20 cellular contexts compared by ENCODE assay signal in genomic region chr1:238658766-238659165, GRCh38.
DNase-seq lines count a peak whose midpoint lies in the region; ATAC-seq lines count a peak whose summit lies in the region.
"Had no signal": no experiment of that assay in that cellular context is flagged by ENCODE, and none has a peak within 500 bp of the region (broad histone marks: within the 10 kb centered on the region; RNA-seq: fewer than 3 reads in every experiment).

No MANE protein-coding gene starts in this region.

- DNase-seq in HT1080 (ENCODE audit: low read depth), result peak; percentile 16
- peak; percentile 93 for DNase-seq in amniotic epithelial cell (ENCODE audit: low read depth)
- peak; percentile 81 for DNase-seq in iris pigment epithelial cell (ENCODE audit: low read depth)
- no peak for DNase-seq in NCI-H1417 treated with DMSO at 0.1 percent for 48 hours (lab: John Stamatoyannopoulos, UW)
- no peak for DNase-seq in HPDE6-E6E7 (ENCODE audit: extremely low spot score)
- no peak for DNase-seq in stimulated activated naive B cell treated with anti-CD40 and anti-IgM and Interleukin-4, amounts not matched to agents 10 μg/mL and 1 μg/mL and 100 μg/mL, for 72 hours
- DNase-seq: activated CD4-positive, alpha-beta T cell treated with anti-CD3 and anti-CD28 coated beads, Interleukin-2, amount 50 U/mL, for 1 hour; activated naive CD8-positive, alpha-beta T cell treated with anti-CD3 and anti-CD28 coated beads, Interleukin-2, amount 10 ng/mL, durations not matched to agents 7 days and 5 days; activated T-cell treated with anti-CD3 and anti-CD28 coated beads, Interleukin-2, amount 50 U/mL, for 4 hours; CD4-positive, alpha-beta memory T cell; GDM1; islet precursor cell; Kasumi-1; midbrain; NCI-H1436 treated with DMSO at 0.1 percent for 48 hours; NCI-H446 treated with DMSO at 0.1 percent for 48 hours had no signal

- H3K4me1 Mint-ChIP-seq in stimulated activated naive B cell treated with anti-CD40 and anti-IgM and Interleukin-4, amounts not matched to agents 10 μg/mL and 1 μg/mL and 100 μg/mL, for 72 hours, result no peaks in the 10 kb centered on the region
- H3K4me1 Mint-ChIP-seq: activated naive CD8-positive, alpha-beta T cell treated with anti-CD3 and anti-CD28 coated beads, Interleukin-2, amount 10 ng/mL, durations not matched to agents 7 days and 5 days; CD4-positive, alpha-beta memory T cell had no signal

- H3K4me3 ChIP-seq in ACC112 (ENCODE audit: low read depth, low read length), result peak overlapping the region; percentile 11; the same call in 1 of the 2 replicates
- H3K4me3 ChIP-seq: skin epidermis had no signal

- H3K79me2 ChIP-seq in ACC112 (ENCODE audit: control insufficient read depth, insufficient read depth, low read length, unreplicated experiment), result no peaks in the 10 kb centered on the region

- H3K36me3 ChIP-seq in ACC112 (ENCODE audit: insufficient read depth, low read length), result no peaks in the 10 kb centered on the region

- no peak for ATAC-seq in GM18498 (IDR thresholded peaks at IDR 0.05; ENCODE audit: unreplicated experiment)
- no peak for ATAC-seq in stimulated activated naive B cell treated with anti-CD40 and anti-IgM and Interleukin-4, amounts not matched to agents 10 μg/mL and 1 μg/mL and 100 μg/mL, for 72 hours (replicated peaks)
- ATAC-seq: activated T-cell treated with anti-CD3 and anti-CD28 coated beads, Interleukin-2, amount 50 U/mL, for 4 hours had no signal

- H3K27me3 ChIP-seq in ACC112 (ENCODE audit: insufficient read depth, low read length), result no peaks in the 10 kb centered on the region

- H2AFZ ChIP-seq in ACC112 (ENCODE audit: low read length, unreplicated experiment), result no peak overlapping the region

- H3K27ac ChIP-seq in ACC112 (ENCODE audit: low read depth, low read length), result peak overlapping the region; percentile 67
- H3K27ac ChIP-seq: skin epidermis had no signal

- no peak overlapping the region for H3K4me3 Mint-ChIP-seq in stimulated activated naive B cell treated with anti-CD40 and anti-IgM and Interleukin-4, amounts not matched to agents 10 μg/mL and 1 μg/mL and 100 μg/mL, for 72 hours
- H3K4me3 Mint-ChIP-seq: activated naive CD8-positive, alpha-beta T cell treated with anti-CD3 and anti-CD28 coated beads, Interleukin-2, amount 10 ng/mL, durations not matched to agents 7 days and 5 days; activated T-cell treated with anti-CD3 and anti-CD28 coated beads, Interleukin-2, amount 50 U/mL, for 4 hours; CD4-positive, alpha-beta memory T cell; type B pancreatic cell had no signal

- no peak overlapping the region for H3K27ac Mint-ChIP-seq in stimulated activated naive B cell treated with anti-CD40 and anti-IgM and Interleukin-4, amounts not matched to agents 10 μg/mL and 1 μg/mL and 100 μg/mL, for 72 hours
- H3K27ac Mint-ChIP-seq: activated naive CD8-positive, alpha-beta T cell treated with anti-CD3 and anti-CD28 coated beads, Interleukin-2, amount 10 ng/mL, durations not matched to agents 7 days and 5 days; CD4-positive, alpha-beta memory T cell; type B pancreatic cell had no signal

- H3K27me3 Mint-ChIP-seq in stimulated activated naive B cell treated with anti-CD40 and anti-IgM and Interleukin-4, amounts not matched to agents 10 μg/mL and 1 μg/mL and 100 μg/mL, for 72 hours, result no peaks in the 10 kb centered on the region
- H3K27me3 Mint-ChIP-seq: activated naive CD8-positive, alpha-beta T cell treated with anti-CD3 and anti-CD28 coated beads, Interleukin-2, amount 10 ng/mL, durations not matched to agents 7 days and 5 days; CD4-positive, alpha-beta memory T cell; type B pancreatic cell had no signal

- no peaks in the 10 kb centered on the region for H3K36me3 Mint-ChIP-seq in stimulated activated naive B cell treated with anti-CD40 and anti-IgM and Interleukin-4, amounts not matched to agents 10 μg/mL and 1 μg/mL and 100 μg/mL, for 72 hours
- H3K36me3 Mint-ChIP-seq: activated naive CD8-positive, alpha-beta T cell treated with anti-CD3 and anti-CD28 coated beads, Interleukin-2, amount 10 ng/mL, durations not matched to agents 7 days and 5 days; CD4-positive, alpha-beta memory T cell; type B pancreatic cell had no signal

- H3K9me3 Mint-ChIP-seq in stimulated activated naive B cell treated with anti-CD40 and anti-IgM and Interleukin-4, amounts not matched to agents 10 μg/mL and 1 μg/mL and 100 μg/mL, for 72 hours, result peaks cover 3 to 10% of the 10 kb centered on the region in 2 donors
- H3K9me3 Mint-ChIP-seq: activated T-cell treated with anti-CD3 and anti-CD28 coated beads, Interleukin-2, amount 50 U/mL, for 4 hours; type B pancreatic cell had no signal

- H3K4me1 ChIP-seq in ACC112 (ENCODE audit: control insufficient read depth, insufficient read depth, low read length, unreplicated experiment), result peaks cover 30% of the 10 kb centered on the region

Comparison
In these comparisons a context has a peak if more than half of its experiments do, and no peak if none do; other contexts are left out.
1. DNase-seq: peak in HT1080 (single experiment), amniotic epithelial cell (single experiment) and iris pigment epithelial cell (single experiment); none in NCI-H1417 treated with DMSO at 0.1 percent for 48 hours (single experiment), HPDE6-E6E7 (single experiment) and stimulated activated naive B cell treated with anti-CD40 and anti-IgM and Interleukin-4, amounts not matched to agents 10 μg/mL and 1 μg/mL and 100 μg/mL, for 72 hours (single experiment).